ENCODE assay signal across 8 cellular contexts in the genomic region with DNA sequence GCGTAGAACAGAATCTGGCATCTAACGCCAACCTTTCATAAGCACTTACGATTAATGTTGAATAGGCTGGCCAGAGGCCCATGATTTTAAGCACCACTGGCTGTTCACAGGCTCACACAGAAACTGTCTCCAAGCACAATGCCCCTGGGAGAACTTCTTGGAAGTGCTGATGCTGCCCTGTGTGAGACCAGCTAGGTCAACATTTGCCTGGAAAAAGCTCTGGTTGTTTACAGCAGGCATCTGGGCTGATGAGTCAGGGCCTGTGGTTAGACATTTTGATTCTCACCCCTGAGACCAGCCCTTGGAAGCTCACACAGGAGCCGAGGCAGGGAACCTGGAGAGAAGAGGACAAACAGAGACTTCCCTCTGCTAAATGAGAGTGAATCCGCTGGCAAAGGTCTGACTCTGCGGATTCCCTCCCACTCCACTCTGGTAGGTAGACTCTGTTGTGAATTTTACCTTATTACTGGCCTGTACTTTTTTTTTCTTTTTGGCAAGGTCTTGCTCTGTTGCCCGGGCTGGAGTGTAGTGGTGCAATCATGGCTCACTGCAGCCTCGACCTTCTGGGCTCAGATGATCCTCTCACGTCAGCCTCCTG. TPM values are rescaled to one million over a fixed set of nuclear protein-coding genes. Genes with fewer than 3 reads are reported as not detected.
DNase-seq lines count a peak whose midpoint lies in the region; ATAC-seq and TF ChIP-seq lines count a peak whose summit lies in the region.

No MANE protein-coding gene starts in this region.

- H3K9ac ChIP-seq in stomach smooth muscle (ENCODE audit: low read length in 2 of 2) = peak overlapping the region in 1 of 2 donors; percentile 68

- H3K27me3 ChIP-seq in stomach smooth muscle (ENCODE audit: control insufficient read depth in 1 of 2, insufficient read depth in 2 of 2, low read length in 2 of 2) = no peaks in the 10 kb centered on the region
- no peaks in the 10 kb centered on the region for H3K27me3 ChIP-seq in HAP-1 (ENCODE audit: low read depth)

- H3K9me3 ChIP-seq in stomach smooth muscle (ENCODE audit: control insufficient read depth in 2 of 2, low read length in 2 of 2) = no peaks in the 10 kb centered on the region
- H3K9me3 ChIP-seq in HAP-1 = no peaks in the 10 kb centered on the region

- ATAC-seq in left ventricle myocardium superior (peak; percentile 91), HG03045 (IDR thresholded peaks at IDR 0.05; ENCODE audit: unreplicated experiment) (no peak)

- H3K4me3 ChIP-seq in HFF-Myc (replicated peaks; ENCODE audit: low read depth, low read length) (no peak overlapping the region), stomach smooth muscle (ENCODE audit: low read length in 2 of 2) (peak overlapping the region in 1 of 2 donors; percentile 29), HAP-1 (no peak overlapping the region)

- H3K36me3 ChIP-seq in stomach smooth muscle (ENCODE audit: control insufficient read depth in 2 of 2, insufficient read depth in 2 of 2, low read length in 2 of 2) (no peaks in the 10 kb centered on the region), HAP-1 (replicated peaks) (no peaks in the 10 kb centered on the region)

- H3K27ac ChIP-seq in stomach smooth muscle (ENCODE audit: low read length) = peak overlapping the region; percentile 74

- no peak for TF ChIP-seq CTCF in HFF-Myc (IDR thresholded peaks at IDR 0.05; ENCODE audit: low read depth, low read length, missing control alignments)

- DNase-seq in HFF-Myc (ENCODE audit: extremely low read depth, low read depth) (peak; percentile 88), T1000 (lab: John Stamatoyannopoulos, UW) (peak; percentile 37), left ventricle myocardium superior (peak; percentile 72), HAP-1 (ENCODE audit: low spot score in 2 of 2) (no peak), NCI-H524 (lab: John Stamatoyannopoulos, UW) (no peak), globus pallidus (ENCODE audit: low spot score) (no peak)

- intact Hi-C loops in left ventricle myocardium superior (cut with micrococcal nuclease) = no loop called here

- H3K4me1 ChIP-seq in stomach smooth muscle (ENCODE audit: control insufficient read depth, insufficient read depth, low read length) (peaks cover 35% of the 10 kb centered on the region), HAP-1 (peaks cover 3% of the 10 kb centered on the region)

- in situ Hi-C loops in HAP-1 (cut with MboI; ENCODE audit: low sequenced_read_pairs) = no loop called here

RNA-seq across cellular contexts. Expression of a gene that starts 6.8 kb away (rescaled TPM):
- 35.1 TPM for total RNA-seq in left ventricle myocardium superior

Comparison
In these comparisons a context has a peak if more than half of its experiments do, and no peak if none do; other contexts are left out.
1. DNase-seq: peak in HFF-Myc (single experiment), T1000 (single experiment) and left ventricle myocardium superior (single experiment); none in HAP-1 (0 of 2), NCI-H524 (0 of 2) and globus pallidus (single experiment).